Comparison of ENCODE assay signal across 11 cellular contexts in the genomic region with DNA sequence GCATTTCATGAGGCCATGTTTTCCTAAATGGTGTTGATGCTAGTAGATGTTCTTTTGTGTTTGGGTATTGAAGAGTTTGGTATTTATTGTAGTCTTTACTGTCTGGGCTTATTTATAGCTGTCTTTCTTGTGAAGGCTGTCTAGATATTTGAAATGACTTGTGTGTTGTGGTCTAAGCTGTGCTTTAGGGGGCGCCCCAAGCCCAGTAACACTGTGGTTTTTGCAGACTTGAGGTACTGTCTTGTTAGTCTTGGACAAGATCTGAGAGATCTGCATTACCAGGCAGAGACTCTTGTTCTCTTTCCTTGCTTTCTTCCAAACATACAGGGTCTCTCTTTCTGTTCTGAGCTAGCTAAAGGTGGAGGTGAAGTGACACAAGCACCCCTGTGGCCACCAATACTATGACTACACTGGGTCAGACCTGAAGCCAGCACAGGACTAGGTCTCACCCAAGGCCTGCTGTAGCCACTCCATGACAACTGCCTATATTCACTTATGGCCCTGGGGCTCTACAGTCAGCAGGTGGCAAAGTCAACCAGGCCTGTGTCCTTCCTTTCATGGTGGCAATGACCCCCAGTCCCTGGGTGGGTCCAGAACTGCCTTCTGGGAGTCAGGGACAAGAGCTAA.
DNase-seq lines count a peak whose midpoint lies in the region; ATAC-seq, FAIRE-seq and TF ChIP-seq lines count a peak whose summit lies in the region.
"Had no signal": no experiment of that assay in that cellular context is flagged by ENCODE, and none has a peak within 500 bp of the region (broad histone marks: within the 10 kb centered on the region; RNA-seq: fewer than 3 reads in every experiment).

No MANE protein-coding gene starts in this region.

- H4K20me1 ChIP-seq in GM12878 (ENCODE audit: control insufficient read depth, insufficient read depth): no peaks in the 10 kb centered on the region

- RAD21 ChIA-PET in GM12878 (lab: Charles Lee; ENCODE audit: unreplicated experiment): interaction anchor here (1.0 to 2.7 kb wide), 7 partner anchors 233 to 515 kb away, joined by 3 to 37 read pairs (median 4); no protein-coding TSS in a partner anchor

- no peak overlapping the region for H3K4me2 ChIP-seq in GM12878 (ENCODE audit: control insufficient read depth, insufficient read depth)

- H3K9me3 ChIP-seq in GM12878 (replicated peaks; ENCODE audit: control insufficient read depth, insufficient read depth, low read length) (no peaks in the 10 kb centered on the region; the same call in none of the 3 replicates), suprapubic skin (no peaks in the 10 kb centered on the region)

- peak overlapping the region in 1 of 10 donors; percentile 15 for H3K27ac Mint-ChIP-seq in naive thymus-derived CD8-positive, alpha-beta T cell
- H3K27ac Mint-ChIP-seq: brain; stimulated activated naive CD8-positive, alpha-beta T cell treated with anti-CD3 and anti-CD28 coated beads, Interleukin-15, Interleukin-2, amounts not matched to agents 100 ng/mL and 50 ng/mL, for 24 hours had no signal

- no peak for FAIRE-seq in GM12878 (lab: Jason Lieb, UNC)
- FAIRE-seq: G401.6 had no signal

- POLR2A ChIA-PET in GM12878 (lab: Charles Lee): no interaction called here
- POLR2A ChIA-PET in naive thymus-derived CD8-positive, alpha-beta T cell (lab: Charles Lee): no interaction called here

- no peak for TF ChIP-seq POLR2A in GM12878 (IDR thresholded peaks at IDR 0.05; ENCODE audit: low read depth, low read length)
- no peak for TF ChIP-seq POLR2A in suprapubic skin (IDR thresholded peaks at IDR 0.05)

- H3K4me3 ChIP-seq in GM12878: no peak overlapping the region
- H3K4me3 ChIP-seq in suprapubic skin: no peak overlapping the region

- peak; percentile 46 to 54 (median 48); a peak in 5 of 6 replicates for TF ChIP-seq CTCF in GM12878 (IDR thresholded peaks at IDR 0.05 in 2 of 3, conservative IDR thresholded peaks at IDR 0.05 in 1 of 3; ENCODE audit: control insufficient read depth in 2 of 3, extremely low read depth in 1 of 3, insufficient read depth in 1 of 3, low read depth in 3 of 3, low read length in 3 of 3)
- no peak for TF ChIP-seq CTCF in suprapubic skin (IDR thresholded peaks at IDR 0.05)

- SMC1A ChIA-PET in GM12878 (lab: Charles Lee; ENCODE audit: uncharacterized antibody, unreplicated experiment): interaction anchor here (0.7 to 5.6 kb wide), 17 partner anchors 8 to 546 kb away, joined by 3 to 41 read pairs (median 3); no protein-coding TSS in a partner anchor

- no TSS peak for BruUV-seq in GM12878 (replicated peaks; lab: Mats Ljungman, UMichigan)

- H2AFZ ChIP-seq in GM12878 (ENCODE audit: control insufficient read depth, low read depth, low read length): no peak overlapping the region

- no peak overlapping the region for H3K4me3 Mint-ChIP-seq in naive thymus-derived CD8-positive, alpha-beta T cell
- H3K4me3 Mint-ChIP-seq: brain; stimulated activated naive CD8-positive, alpha-beta T cell treated with anti-CD3 and anti-CD28 coated beads, Interleukin-15, Interleukin-2, amounts not matched to agents 100 ng/mL and 50 ng/mL, for 24 hours had no signal

- H3K27me3 Mint-ChIP-seq in naive thymus-derived CD8-positive, alpha-beta T cell: peaks cover 0 to 3% (median 0%) of the 10 kb centered on the region in 5 donors
- H3K27me3 Mint-ChIP-seq: stimulated activated naive CD8-positive, alpha-beta T cell treated with anti-CD3 and anti-CD28 coated beads, Interleukin-15, Interleukin-2, amounts not matched to agents 100 ng/mL and 50 ng/mL, for 24 hours had no signal

- CTCF ChIA-PET in GM12878 (lab: Yijun Ruan, JAX): interaction anchor here (0.6 to 4.5 kb wide), 21 partner anchors 8 to 864 kb away, joined by 3 to 41 read pairs (median 4); no protein-coding TSS in a partner anchor

- H3K4me1 ChIP-seq in GM12878 (ENCODE audit: control insufficient read depth, insufficient read depth, low read length) (no peaks in the 10 kb centered on the region), suprapubic skin (no peaks in the 10 kb centered on the region)

- no peaks in the 10 kb centered on the region for H3K79me2 ChIP-seq in GM12878 (ENCODE audit: control insufficient read depth, insufficient read depth, low read length)

- TF ChIP-seq EP300 in GM12878 (IDR thresholded peaks at IDR 0.05; ENCODE audit: borderline replicate concordance in 1 of 2, control insufficient read depth in 1 of 2, low read depth in 2 of 2, low read length in 2 of 2): no peak
- TF ChIP-seq EP300 in suprapubic skin (IDR thresholded peaks at IDR 0.05): no peak

- ATAC-seq in HG02884 (IDR thresholded peaks at IDR 0.05; ENCODE audit: unreplicated experiment): peak; percentile 90
- peak; percentile 88 for ATAC-seq in GM12878
- ATAC-seq in naive thymus-derived CD8-positive, alpha-beta T cell: peak; percentile 52 to 70

- no peak overlapping the region for H3K9ac ChIP-seq in GM12878 (ENCODE audit: control insufficient read depth, insufficient read depth, low read length)

- peaks cover 0 to 15% (median 0%) of the 10 kb centered on the region in 3 donors for H3K36me3 Mint-ChIP-seq in naive thymus-derived CD8-positive, alpha-beta T cell
- H3K36me3 Mint-ChIP-seq: brain had no signal

- peak; percentile 82 for TF ChIP-seq RAD21 in GM12878 (IDR thresholded peaks at IDR 0.05; ENCODE audit: insufficient read depth, low read depth, low read length)

- H3K36me3 ChIP-seq in GM12878 (ENCODE audit: control insufficient read depth in 2 of 2, insufficient read depth in 2 of 2, low read length in 1 of 2) (no peaks in the 10 kb centered on the region), suprapubic skin (no peaks in the 10 kb centered on the region)

- no peaks in the 10 kb centered on the region for H3K4me1 Mint-ChIP-seq in naive thymus-derived CD8-positive, alpha-beta T cell
- H3K4me1 Mint-ChIP-seq: brain had no signal

- H3K27me3 ChIP-seq in GM12878 (replicated peaks in 1 of 2; ENCODE audit: control insufficient read depth in 2 of 2, insufficient read depth in 2 of 2, low read length in 1 of 2): no peaks in the 10 kb centered on the region
- no peaks in the 10 kb centered on the region for H3K27me3 ChIP-seq in suprapubic skin

- H3K9me3 Mint-ChIP-seq in naive thymus-derived CD8-positive, alpha-beta T cell: peaks cover 0 to 18% (median 0%) of the 10 kb centered on the region in 9 donors

- intact Hi-C loops in GM12878 (cut with micrococcal nuclease; ENCODE audit: unreplicated experiment): loop anchor here (1.0 to 5.0 kb wide), 3 partner anchors 233 to 494 kb away; no protein-coding TSS in a partner anchor

- in situ Hi-C loops in GM12878 (cut with MboI): no loop called here

- H3K27ac ChIP-seq in GM12878 (ENCODE audit: control insufficient read depth, insufficient read depth): no peak overlapping the region
- H3K27ac ChIP-seq in suprapubic skin: no peak overlapping the region

- WGBS in GM12878 (ENCODE audit: insufficient coverage, insufficient replicate concordance, low lambda C conversion rate, missing lambda C conversion rate): 0% methylated on average over 1 of the region's 1 CpG
- 18% methylated on average over 1 of the region's 1 CpG for WGBS in suprapubic skin

- DNase-seq in NCI-H524 (lab: John Stamatoyannopoulos, UW) (peak; percentile 2 to 33), NCI-H524 treated with DMSO at 0.1 percent for 48 hours (lab: John Stamatoyannopoulos, UW) (no peak), OCI-M1 (lab: John Stamatoyannopoulos, UW) (peak; percentile 76), GM12878 (ENCODE audit: low read depth, low spot score) (no peak), suprapubic skin (ENCODE audit: low spot score in 2 of 2) (no peak), NCI-H2196 (lab: John Stamatoyannopoulos, UW; ENCODE audit: unreplicated experiment) (no peak)
- DNase-seq in naive thymus-derived CD8-positive, alpha-beta T cell: peak; percentile 6 to 65 (median 31)

TF ChIP-seq in GM12878, 131 proteins besides CTCF, POLR2A, EP300 and RAD21:
- peak; percentile 74 for TF ChIP-seq RUNX3 (IDR thresholded peaks at IDR 0.05; ENCODE audit: low read length)
- peak; percentile 60; the same call in 1 of the 2 replicates for TF ChIP-seq SMC3 (IDR thresholded peaks at IDR 0.05; ENCODE audit: borderline replicate concordance, low read length)
- TF ChIP-seq MYC (IDR thresholded peaks at IDR 0.05; ENCODE audit: insufficient read depth, insufficient read length, insufficient replicate concordance, low read length, severe bottlenecking): no peak

Comparison
In these comparisons a context has a peak if more than half of its experiments do, and no peak if none do; other contexts are left out.
1. DNase-seq: peak in NCI-H524 (2 of 2), OCI-M1 (single experiment) and naive thymus-derived CD8-positive, alpha-beta T cell (10 of 10); none in NCI-H524 treated with DMSO at 0.1 percent for 48 hours (single experiment), GM12878 (single experiment), suprapubic skin (0 of 2) and NCI-H2196 (single experiment).
2. CTCF ChIP-seq: peak in GM12878 (3 of 3); none in suprapubic skin (0 of 2).
3. Peak in every context shown above with its lines, with median percentiles within 50 percentile points of each other: ATAC-seq.